11 cellular contexts compared by ENCODE assay signal in genomic region chr3:172513488-172513887, GRCh38. TPM values are rescaled to one million over a fixed set of nuclear protein-coding genes. Genes with fewer than 3 reads are reported as not detected.
DNase-seq lines count a peak whose midpoint lies in the region; ATAC-seq and TF ChIP-seq lines count a peak whose summit lies in the region.
"Had no signal": no experiment of that assay in that cellular context is flagged by ENCODE, and none has a peak within 500 bp of the region (broad histone marks: within the 10 kb centered on the region; RNA-seq: fewer than 3 reads in every experiment).

No MANE protein-coding gene starts in this region.

- H3K27ac ChIP-seq in muscle layer of duodenum (ENCODE audit: low read length) (peak overlapping the region; percentile 56), substantia nigra (ENCODE audit: low read depth, low read length, poor library complexity, severe bottlenecking) (no peak overlapping the region)

- TF ChIP-seq CTCF in CD14-positive monocyte (IDR thresholded peaks at IDR 0.05): no peak
- TF ChIP-seq CTCF in HFF-Myc (IDR thresholded peaks at IDR 0.05; ENCODE audit: low read depth, low read length, missing control alignments): no peak
- TF ChIP-seq CTCF in omental fat pad (IDR thresholded peaks at IDR 0.05): no peak

- intact Hi-C loops in CD14-positive monocyte (cut with micrococcal nuclease): loop anchor here in 1 of 2 donors (10.0 kb wide), 1 partner anchor 51 kb away; no protein-coding TSS in a partner anchor

- peaks cover 0 to 4% (median 0%) of the 10 kb centered on the region in 7 donors for H3K9me3 Mint-ChIP-seq in CD14-positive monocyte
- no peaks in the 10 kb centered on the region for H3K9me3 Mint-ChIP-seq in activated naive CD8-positive, alpha-beta T cell treated with anti-CD3 and anti-CD28 coated beads, Interleukin-2, amount 50 U/mL, for 24 hours
- H3K9me3 Mint-ChIP-seq: HFFc6 had no signal

- peak overlapping the region; percentile 85 to 95 (median 90) for H3K27ac Mint-ChIP-seq in CD14-positive monocyte
- peak overlapping the region; percentile 78 for H3K27ac Mint-ChIP-seq in activated naive CD8-positive, alpha-beta T cell treated with anti-CD3 and anti-CD28 coated beads, Interleukin-2, amount 50 U/mL, for 24 hours
- H3K27ac Mint-ChIP-seq: HFFc6 had no signal

- H3K4me3 ChIP-seq in HFF-Myc (replicated peaks; ENCODE audit: low read depth, low read length): no peak overlapping the region
- no peak overlapping the region for H3K4me3 ChIP-seq in muscle layer of duodenum (ENCODE audit: low read depth in 1 of 2, low read length in 2 of 2)
- H3K4me3 ChIP-seq: adrenal gland had no signal

- H3K4me1 Mint-ChIP-seq in CD14-positive monocyte: peaks cover 76% of the 10 kb centered on the region
- H3K4me1 Mint-ChIP-seq in activated naive CD8-positive, alpha-beta T cell treated with anti-CD3 and anti-CD28 coated beads, Interleukin-2, amount 50 U/mL, for 24 hours: peaks cover 86% of the 10 kb centered on the region

- peak overlapping the region; percentile 44 to 63 for H3K4me3 Mint-ChIP-seq in CD14-positive monocyte
- peak overlapping the region; percentile 43 for H3K4me3 Mint-ChIP-seq in activated naive CD8-positive, alpha-beta T cell treated with anti-CD3 and anti-CD28 coated beads, Interleukin-2, amount 50 U/mL, for 24 hours
- H3K4me3 Mint-ChIP-seq: HFFc6 had no signal

- H3K27me3 Mint-ChIP-seq in CD14-positive monocyte (ENCODE audit: low read depth in 3 of 3): no peaks in the 10 kb centered on the region
- no peaks in the 10 kb centered on the region for H3K27me3 Mint-ChIP-seq in activated naive CD8-positive, alpha-beta T cell treated with anti-CD3 and anti-CD28 coated beads, Interleukin-2, amount 50 U/mL, for 24 hours

- peaks cover 24 to 28% of the 10 kb centered on the region in 2 donors for H3K4me1 ChIP-seq in muscle layer of duodenum (ENCODE audit: control insufficient read depth in 1 of 2, insufficient read depth in 2 of 2, low read length in 2 of 2)

- no peaks in the 10 kb centered on the region for H3K27me3 ChIP-seq in muscle layer of duodenum (ENCODE audit: low read depth, low read length)
- H3K27me3 ChIP-seq: adrenal gland had no signal

- H3K36me3 Mint-ChIP-seq in CD14-positive monocyte: peaks cover 91 to 93% of the 10 kb centered on the region in 2 donors
- H3K36me3 Mint-ChIP-seq in activated naive CD8-positive, alpha-beta T cell treated with anti-CD3 and anti-CD28 coated beads, Interleukin-2, amount 50 U/mL, for 24 hours (ENCODE audit: low read depth): peaks cover 80% of the 10 kb centered on the region

- DNase-seq in CD14-positive monocyte (ENCODE audit: low spot score): no peak
- DNase-seq in HFF-Myc (ENCODE audit: extremely low read depth, low read depth): peak; percentile 71
- no peak for DNase-seq in activated naive CD8-positive, alpha-beta T cell treated with anti-CD3 and anti-CD28 coated beads, Interleukin-2, amount 50 U/mL, for 24 hours
- DNase-seq in substantia nigra (lab: John Stamatoyannopoulos, UW): no peak
- no peak for DNase-seq in omental fat pad (ENCODE audit: low spot score)
- DNase-seq: adrenal gland, HFFc6, NCI-H1436 had no signal

- H3K36me3 ChIP-seq in muscle layer of duodenum (ENCODE audit: control insufficient read depth in 1 of 2, insufficient read depth in 2 of 2, low read length in 2 of 2): peaks cover 4 to 25% of the 10 kb centered on the region in 2 donors

- no peak for ATAC-seq in activated naive CD8-positive, alpha-beta T cell treated with anti-CD3 and anti-CD28 coated beads, Interleukin-2, amount 50 U/mL, for 24 hours
- ATAC-seq in HG03571 (IDR thresholded peaks at IDR 0.05; ENCODE audit: unreplicated experiment) (no peak), omental fat pad (ENCODE audit: low FRiP score) (no peak), GM21529 (IDR thresholded peaks at IDR 0.05; ENCODE audit: unreplicated experiment) (no peak)

- no peaks in the 10 kb centered on the region for H3K9me3 ChIP-seq in muscle layer of duodenum (ENCODE audit: control insufficient read depth in 1 of 2, low read length in 2 of 2)
- H3K9me3 ChIP-seq: adrenal gland had no signal

RNA-seq across cellular contexts. Expression of gene TNFSF10, which starts 9.7 kb away (rescaled TPM):
- polyA plus RNA-seq in CD14-positive monocyte: 100 to 1,000 TPM; 264 to 293 TPM
- total RNA-seq in omental fat pad: 100 to 1,000 TPM in 2 of 4 donors, 10 to 100 TPM in 2; 23.8 to 220 (median 121) TPM
